In the genomic region with DNA sequence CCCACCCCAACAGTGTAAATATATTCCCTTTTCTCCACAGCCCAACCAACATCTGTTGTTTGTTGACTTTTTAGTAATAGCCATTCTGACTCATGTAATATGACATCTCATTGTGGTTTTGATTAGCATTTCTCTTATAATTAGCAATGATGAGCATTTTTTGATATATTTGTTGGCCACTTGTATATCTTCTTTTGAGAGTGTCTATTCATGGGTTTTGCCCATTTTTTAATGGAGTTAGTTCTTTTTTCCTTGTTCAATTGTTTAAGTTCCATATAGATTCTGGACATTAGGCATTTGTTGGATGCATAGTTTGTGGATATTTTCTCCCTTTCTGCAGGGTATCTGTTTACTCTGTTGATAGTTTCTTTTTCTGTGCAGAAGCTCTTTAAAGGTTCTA, we compare ENCODE assay signal across 22 cellular contexts.
DNase-seq lines count a peak whose midpoint lies in the region; ATAC-seq, FAIRE-seq and TF ChIP-seq lines count a peak whose summit lies in the region.
"Had no signal": no experiment of that assay in that cellular context is flagged by ENCODE, and none has a peak within 500 bp of the region (broad histone marks: within the 10 kb centered on the region; RNA-seq: fewer than 3 reads in every experiment).

No MANE protein-coding gene starts in this region.

- H3K4me3 ChIP-seq in bronchial epithelial cell (ENCODE audit: low read depth, low read length) (no peak overlapping the region), aorta (ENCODE audit: low read length in 2 of 2) (no peak overlapping the region)
- H3K4me3 ChIP-seq: GM23338 had no signal

- intact Hi-C loops in aorta (cut with DNase I) = no loop called here

- TF ChIP-seq CTCF in bronchial epithelial cell (IDR thresholded peaks at IDR 0.05; ENCODE audit: insufficient read depth, low read length, severe bottlenecking) = no peak

- H3K36me3 ChIP-seq in bronchial epithelial cell (ENCODE audit: control insufficient read depth, insufficient read depth, low read length) = no peaks in the 10 kb centered on the region
- H3K36me3 ChIP-seq in aorta (ENCODE audit: control insufficient read depth in 1 of 2, insufficient read depth in 2 of 2, low read length in 1 of 2) = no peaks in the 10 kb centered on the region

- no peaks in the 10 kb centered on the region for H3K9me3 ChIP-seq in aorta (ENCODE audit: control insufficient read depth, low read length)
- H3K9me3 ChIP-seq: Caco-2 had no signal

- ATAC-seq in HG02970 (IDR thresholded peaks at IDR 0.05; ENCODE audit: low FRiP score, unreplicated experiment) (no peak), aorta (ENCODE audit: low FRiP score) (no peak), HG03280 (IDR thresholded peaks at IDR 0.05; ENCODE audit: unreplicated experiment) (no peak)
- ATAC-seq: GM23338 had no signal

- H3K27me3 ChIP-seq in bronchial epithelial cell (ENCODE audit: control insufficient read depth, insufficient read depth, low read length) = no peaks in the 10 kb centered on the region
- no peaks in the 10 kb centered on the region for H3K27me3 ChIP-seq in aorta (ENCODE audit: control insufficient read depth in 1 of 2, insufficient read depth in 2 of 2, low read length in 1 of 2)

- no peak for FAIRE-seq in bronchial epithelial cell (lab: Jason Lieb, UNC)
- FAIRE-seq: A204.1, D721Med, G401.6, GM12892, GM18507, HTR-8/SVneo had no signal

- H3K4me1 ChIP-seq in aorta (ENCODE audit: control insufficient read depth in 1 of 2, insufficient read depth in 2 of 2, low read length in 2 of 2) = no peaks in the 10 kb centered on the region
- H3K4me1 ChIP-seq: Caco-2 had no signal

- DNase-seq in DMS 273 (lab: John Stamatoyannopoulos, UW; ENCODE audit: unreplicated experiment) (peak; percentile 56), DMS 273 treated with DMSO at 0.1 percent for 48 hours (lab: John Stamatoyannopoulos, UW) (peak; percentile 10), NCI-H69 (lab: John Stamatoyannopoulos, UW) (peak; percentile 80), bronchial epithelial cell (ENCODE audit: low read depth) (peak; percentile 3), aorta (no peak)
- DNase-seq: ACHN; Caco-2; CD4-positive, alpha-beta T cell; H9; IMR-90; Karpas-422; KBM-7 had no signal

- H3K27ac ChIP-seq in aorta (ENCODE audit: low read depth in 1 of 2, low read length in 2 of 2) = no peak overlapping the region
- H3K27ac ChIP-seq: C4-2B had no signal

Comparison
In these comparisons a context has a peak if more than half of its experiments do, and no peak if none do; other contexts are left out.
1. DNase-seq: peak in DMS 273 (single experiment), DMS 273 treated with DMSO at 0.1 percent for 48 hours (single experiment), NCI-H69 (single experiment) and bronchial epithelial cell (single experiment); none in aorta (0 of 2).